Comparison of ENCODE assay signal across 1 cellular context in the genomic region with DNA sequence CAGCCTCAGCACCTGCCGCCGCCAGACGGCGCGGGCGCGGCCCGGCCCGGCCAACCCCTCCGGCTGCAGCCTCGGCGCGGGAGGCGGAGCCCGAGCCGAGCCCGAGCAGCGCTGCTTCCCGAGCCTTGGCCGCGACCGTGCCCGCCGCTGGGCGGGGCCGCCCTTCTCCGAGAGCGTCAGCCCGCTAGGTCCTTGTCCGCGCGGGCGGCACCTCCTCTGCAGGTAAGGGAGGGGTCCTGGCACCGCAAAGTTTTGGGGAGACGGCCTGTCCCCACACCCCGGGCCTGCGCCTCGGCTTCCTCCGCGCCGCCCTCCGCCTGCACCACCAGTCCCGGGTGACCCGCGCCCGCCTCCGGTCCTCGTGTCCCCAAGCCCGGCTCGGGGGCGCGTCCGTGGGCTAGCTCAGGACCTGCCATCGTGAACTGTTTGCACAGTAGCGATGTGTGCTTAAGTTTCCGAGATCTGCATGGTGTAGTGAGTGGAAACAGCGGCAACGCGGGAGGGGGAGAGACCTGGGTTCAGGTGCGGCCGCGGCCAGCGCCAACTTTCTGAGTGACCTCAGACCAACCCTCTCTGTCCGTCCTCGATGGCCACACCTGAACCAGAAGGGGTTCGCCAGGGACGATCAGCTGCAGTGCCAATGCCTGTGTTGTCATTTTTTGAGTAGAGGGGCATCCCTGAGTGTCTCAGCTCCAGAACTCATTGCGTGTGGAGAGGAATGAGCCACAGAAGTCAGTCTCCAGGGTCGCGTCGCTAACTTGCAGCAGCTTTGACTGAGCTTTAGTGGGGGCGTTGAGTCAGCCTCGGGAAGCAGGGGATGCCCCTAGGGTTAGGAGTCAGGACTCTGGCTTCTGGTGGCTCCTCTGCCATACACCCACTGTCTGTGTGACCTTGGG.
A peak's percentile ranks its signal among the peaks of the same experiment; 100 is the strongest.
TF ChIP-seq lines count a peak whose summit lies in the region.

A gene with protein sequence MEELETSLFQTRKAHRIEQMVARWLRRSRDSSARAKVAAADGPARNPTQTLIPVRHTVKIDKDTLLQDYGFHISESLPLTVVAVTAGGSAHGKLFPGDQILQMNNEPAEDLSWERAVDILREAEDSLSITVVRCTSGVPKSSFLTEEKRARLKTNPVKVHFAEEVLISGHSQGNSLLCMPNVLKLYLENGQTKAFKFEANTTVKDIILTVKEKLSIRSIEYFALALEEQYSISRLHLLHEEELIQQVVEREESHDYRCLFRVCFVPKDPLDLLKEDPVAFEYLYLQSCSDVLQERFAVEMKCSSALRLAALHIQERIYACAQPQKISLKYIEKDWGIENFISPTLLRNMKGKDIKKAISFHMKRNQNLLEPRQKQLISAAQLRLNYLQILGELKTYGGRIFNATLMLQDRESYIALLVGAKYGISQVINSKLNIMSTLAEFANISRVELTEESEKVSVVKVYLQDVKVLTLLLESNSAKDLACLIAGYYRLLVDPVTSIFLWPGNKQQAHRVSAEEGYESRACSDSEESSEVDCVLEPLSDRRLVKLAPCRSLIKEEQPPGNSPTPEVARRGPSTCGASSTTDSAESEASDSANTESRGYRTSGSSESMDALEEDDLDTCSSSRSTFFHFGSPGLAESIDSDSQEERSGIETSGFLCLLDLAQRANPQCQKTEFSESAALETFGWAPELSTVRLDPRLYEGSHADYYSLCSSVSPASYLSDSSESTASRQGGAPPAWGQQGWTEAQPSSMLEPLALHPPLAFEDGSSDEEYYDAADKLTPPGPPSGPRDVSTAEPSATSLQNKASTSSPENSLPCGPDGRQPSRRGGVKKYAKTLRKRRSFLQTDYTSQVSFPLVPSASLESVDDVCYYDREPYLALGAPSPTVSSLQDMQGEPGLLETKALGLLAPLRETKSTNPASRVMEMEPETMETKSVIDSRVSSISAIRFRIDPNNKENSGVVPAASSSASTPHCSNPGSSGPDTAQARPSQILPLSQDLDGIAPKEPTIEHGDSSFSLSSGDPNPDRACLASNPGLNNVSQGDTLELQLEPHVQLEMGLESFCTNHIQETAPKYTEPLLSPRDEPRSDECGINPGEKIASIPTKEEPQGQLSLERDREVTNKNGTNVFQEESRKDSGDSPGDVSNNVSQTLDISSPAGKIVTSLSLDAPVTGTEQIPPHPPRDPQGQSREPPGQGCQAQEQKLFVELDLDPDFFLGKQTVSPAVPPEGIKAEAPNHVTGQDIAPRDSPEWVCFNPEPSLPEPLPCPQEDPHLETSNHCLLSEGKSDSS (N-terminal part only) (plus strand): TSS at position 82 of the 896 bp plus-strand sequence. CDS start 41,688 bp downstream, outside the sequence.

TF ChIP-seq in endothelial cell of umbilical vein, 7 proteins besides CTCF, POLR2A, EP300 and RAD21:
- TF ChIP-seq FOS (IDR thresholded peaks at IDR 0.05; ENCODE audit: borderline replicate concordance, insufficient read depth, low read length) = no peak
- peak; percentile 74 for TF ChIP-seq EZH2 (IDR thresholded peaks at IDR 0.05; ENCODE audit: borderline replicate concordance, low read depth, low read length, severe bottlenecking)
- no peak for TF ChIP-seq JUN (IDR thresholded peaks at IDR 0.05; ENCODE audit: borderline replicate concordance, insufficient read depth, insufficient read length, low read depth)
